ENCODE assay signal across 1 cellular context in the genomic region with DNA sequence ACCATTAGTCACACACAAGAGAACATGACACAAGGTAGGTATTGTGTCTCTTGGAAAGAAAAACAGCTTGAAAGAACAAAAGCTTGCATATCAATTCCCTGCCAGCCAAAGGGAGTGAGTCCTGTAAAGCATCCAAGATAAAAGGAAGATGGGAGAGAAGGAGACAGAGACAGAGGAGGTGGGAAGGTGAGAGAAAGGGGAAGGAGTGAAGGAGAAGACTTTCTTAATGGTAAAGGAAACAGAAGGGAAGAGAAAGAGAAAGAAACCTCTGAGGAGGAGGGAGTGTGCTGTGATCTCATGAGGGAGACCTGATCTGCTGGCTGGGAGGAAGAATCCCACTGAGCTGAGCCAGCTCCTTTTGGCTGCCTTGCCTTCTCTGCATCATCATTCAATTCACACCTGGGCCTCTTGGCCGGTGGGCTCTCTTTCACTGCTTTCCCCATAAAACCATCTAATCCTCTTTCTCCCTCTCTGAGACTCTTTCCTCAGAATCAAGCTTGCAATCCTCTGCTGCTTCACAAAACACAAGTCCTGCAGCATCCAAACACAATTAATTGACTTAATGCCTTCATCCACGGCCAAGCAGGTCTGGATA.
TF ChIP-seq lines count a peak whose summit lies in the region.

No MANE protein-coding gene starts in this region.

TF ChIP-seq in GM23338, 12 proteins besides CTCF, POLR2A, EP300 and RAD21 (continued from another document):
- TF ChIP-seq, protein P1, sequence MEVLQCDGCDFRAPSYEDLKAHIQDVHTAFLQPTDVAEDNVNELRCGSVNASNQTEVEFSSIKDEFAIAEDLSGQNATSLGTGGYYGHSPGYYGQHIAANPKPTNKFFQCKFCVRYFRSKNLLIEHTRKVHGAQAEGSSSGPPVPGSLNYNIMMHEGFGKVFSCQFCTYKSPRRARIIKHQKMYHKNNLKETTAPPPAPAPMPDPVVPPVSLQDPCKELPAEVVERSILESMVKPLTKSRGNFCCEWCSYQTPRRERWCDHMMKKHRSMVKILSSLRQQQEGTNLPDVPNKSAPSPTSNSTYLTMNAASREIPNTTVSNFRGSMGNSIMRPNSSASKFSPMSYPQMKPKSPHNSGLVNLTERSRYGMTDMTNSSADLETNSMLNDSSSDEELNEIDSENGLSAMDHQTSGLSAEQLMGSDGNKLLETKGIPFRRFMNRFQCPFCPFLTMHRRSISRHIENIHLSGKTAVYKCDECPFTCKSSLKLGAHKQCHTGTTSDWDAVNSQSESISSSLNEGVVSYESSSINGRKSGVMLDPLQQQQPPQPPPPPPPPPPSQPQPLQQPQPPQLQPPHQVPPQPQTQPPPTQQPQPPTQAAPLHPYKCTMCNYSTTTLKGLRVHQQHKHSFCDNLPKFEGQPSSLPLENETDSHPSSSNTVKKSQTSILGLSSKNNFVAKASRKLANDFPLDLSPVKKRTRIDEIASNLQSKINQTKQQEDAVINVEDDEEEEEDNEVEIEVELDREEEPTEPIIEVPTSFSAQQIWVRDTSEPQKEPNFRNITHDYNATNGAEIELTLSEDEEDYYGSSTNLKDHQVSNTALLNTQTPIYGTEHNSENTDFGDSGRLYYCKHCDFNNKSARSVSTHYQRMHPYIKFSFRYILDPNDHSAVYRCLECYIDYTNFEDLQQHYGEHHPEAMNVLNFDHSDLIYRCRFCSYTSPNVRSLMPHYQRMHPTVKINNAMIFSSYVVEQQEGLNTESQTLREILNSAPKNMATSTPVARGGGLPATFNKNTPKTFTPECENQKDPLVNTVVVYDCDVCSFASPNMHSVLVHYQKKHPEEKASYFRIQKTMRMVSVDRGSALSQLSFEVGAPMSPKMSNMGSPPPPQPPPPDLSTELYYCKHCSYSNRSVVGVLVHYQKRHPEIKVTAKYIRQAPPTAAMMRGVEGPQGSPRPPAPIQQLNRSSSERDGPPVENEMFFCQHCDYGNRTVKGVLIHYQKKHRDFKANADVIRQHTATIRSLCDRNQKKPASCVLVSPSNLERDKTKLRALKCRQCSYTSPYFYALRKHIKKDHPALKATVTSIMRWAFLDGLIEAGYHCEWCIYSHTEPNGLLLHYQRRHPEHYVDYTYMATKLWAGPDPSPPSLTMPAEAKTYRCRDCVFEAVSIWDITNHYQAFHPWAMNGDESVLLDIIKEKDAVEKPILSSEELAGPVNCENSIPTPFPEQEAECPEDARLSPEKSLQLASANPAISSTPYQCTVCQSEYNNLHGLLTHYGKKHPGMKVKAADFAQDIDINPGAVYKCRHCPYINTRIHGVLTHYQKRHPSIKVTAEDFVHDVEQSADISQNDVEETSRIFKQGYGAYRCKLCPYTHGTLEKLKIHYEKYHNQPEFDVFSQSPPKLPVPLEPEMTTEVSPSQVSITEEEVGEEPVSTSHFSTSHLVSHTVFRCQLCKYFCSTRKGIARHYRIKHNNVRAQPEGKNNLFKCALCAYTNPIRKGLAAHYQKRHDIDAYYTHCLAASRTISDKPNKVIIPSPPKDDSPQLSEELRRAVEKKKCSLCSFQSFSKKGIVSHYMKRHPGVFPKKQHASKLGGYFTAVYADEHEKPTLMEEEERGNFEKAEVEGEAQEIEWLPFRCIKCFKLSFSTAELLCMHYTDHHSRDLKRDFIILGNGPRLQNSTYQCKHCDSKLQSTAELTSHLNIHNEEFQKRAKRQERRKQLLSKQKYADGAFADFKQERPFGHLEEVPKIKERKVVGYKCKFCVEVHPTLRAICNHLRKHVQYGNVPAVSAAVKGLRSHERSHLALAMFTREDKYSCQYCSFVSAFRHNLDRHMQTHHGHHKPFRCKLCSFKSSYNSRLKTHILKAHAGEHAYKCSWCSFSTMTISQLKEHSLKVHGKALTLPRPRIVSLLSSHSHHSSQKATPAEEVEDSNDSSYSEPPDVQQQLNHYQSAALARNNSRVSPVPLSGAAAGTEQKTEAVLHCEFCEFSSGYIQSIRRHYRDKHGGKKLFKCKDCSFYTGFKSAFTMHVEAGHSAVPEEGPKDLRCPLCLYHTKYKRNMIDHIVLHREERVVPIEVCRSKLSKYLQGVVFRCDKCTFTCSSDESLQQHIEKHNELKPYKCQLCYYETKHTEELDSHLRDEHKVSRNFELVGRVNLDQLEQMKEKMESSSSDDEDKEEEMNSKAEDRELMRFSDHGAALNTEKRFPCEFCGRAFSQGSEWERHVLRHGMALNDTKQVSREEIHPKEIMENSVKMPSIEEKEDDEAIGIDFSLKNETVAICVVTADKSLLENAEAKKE (CRISPR knock-in tag; IDR thresholded peaks at IDR 0.05), result 0 out of 2 replicates have a peak, but pooled peaks have one; percentile 7
